9 cellular contexts compared by ENCODE assay signal in the genomic region with DNA sequence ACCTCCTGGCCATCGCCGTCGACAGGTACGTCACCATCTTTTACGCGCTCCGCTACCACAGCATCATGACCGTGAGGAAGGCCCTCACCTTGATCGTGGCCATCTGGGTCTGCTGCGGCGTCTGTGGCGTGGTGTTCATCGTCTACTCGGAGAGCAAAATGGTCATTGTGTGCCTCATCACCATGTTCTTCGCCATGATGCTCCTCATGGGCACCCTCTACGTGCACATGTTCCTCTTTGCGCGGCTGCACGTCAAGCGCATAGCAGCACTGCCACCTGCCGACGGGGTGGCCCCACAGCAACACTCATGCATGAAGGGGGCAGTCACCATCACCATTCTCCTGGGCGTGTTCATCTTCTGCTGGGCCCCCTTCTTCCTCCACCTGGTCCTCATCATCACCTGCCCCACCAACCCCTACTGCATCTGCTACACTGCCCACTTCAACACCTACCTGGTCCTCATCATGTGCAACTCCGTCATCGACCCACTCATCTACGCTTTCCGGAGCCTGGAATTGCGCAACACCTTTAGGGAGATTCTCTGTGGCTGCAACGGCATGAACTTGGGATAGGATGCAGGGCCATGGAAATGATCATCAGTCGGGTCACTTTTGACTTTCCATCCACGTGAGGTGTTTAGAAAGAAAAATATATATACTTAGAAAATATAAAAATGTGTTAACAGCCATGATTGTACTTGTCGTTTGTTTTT. TPM values are rescaled to one million over a fixed set of nuclear protein-coding genes. Genes with fewer than 3 reads are reported as not detected.
DNase-seq lines count a peak whose midpoint lies in the region; ATAC-seq and TF ChIP-seq lines count a peak whose summit lies in the region.
"Had no signal": no experiment of that assay in that cellular context is flagged by ENCODE, and none has a peak within 500 bp of the region (broad histone marks: within the 10 kb centered on the region; RNA-seq: fewer than 3 reads in every experiment).

No MANE protein-coding gene starts in this region.

- H3K27ac ChIP-seq in SK-N-SH (ENCODE audit: low read depth in 2 of 2, low read length in 1 of 2) (no peak overlapping the region), SU-DHL-6 (ENCODE audit: low read depth, low read length) (no peak overlapping the region)
- H3K27ac ChIP-seq: parathyroid adenoma had no signal

- H3K9me3 ChIP-seq in SK-N-SH (no peaks in the 10 kb centered on the region), SU-DHL-6 (ENCODE audit: insufficient read depth, low read length) (no peaks in the 10 kb centered on the region)

- H3F3A ChIP-seq in SK-N-SH (replicated peaks; ENCODE audit: insufficient read depth) (no peaks in the 10 kb centered on the region), SU-DHL-6 (ENCODE audit: insufficient read depth) (no peaks in the 10 kb centered on the region)

- H3K4me1 ChIP-seq in SK-N-SH (ENCODE audit: control insufficient read depth in 1 of 2, insufficient read depth in 2 of 2, low read depth in 1 of 2, low read length in 1 of 2) = no peaks in the 10 kb centered on the region; a peak in 1 of 4 replicates
- H3K4me1 ChIP-seq: parathyroid adenoma had no signal

- TF ChIP-seq EP300 in SK-N-SH (IDR thresholded peaks at IDR 0.05; ENCODE audit: borderline replicate concordance in 1 of 2, low read depth in 1 of 2, low read length in 1 of 2) = no peak

- H3K4me2 ChIP-seq in SK-N-SH = no peak overlapping the region
- no peak overlapping the region for H3K4me2 ChIP-seq in SU-DHL-6 (ENCODE audit: low read depth, low read length, poor library complexity, severe bottlenecking)

- no peaks in the 10 kb centered on the region for H4K20me1 ChIP-seq in SK-N-SH (ENCODE audit: insufficient read depth)
- no peaks in the 10 kb centered on the region for H4K20me1 ChIP-seq in SU-DHL-6 (ENCODE audit: low read depth, low read length)

- H3K9ac ChIP-seq in SK-N-SH (no peak overlapping the region), SU-DHL-6 (ENCODE audit: low read length) (no peak overlapping the region)
- H3K9ac ChIP-seq: parathyroid adenoma had no signal

- H3K36me3 ChIP-seq in SK-N-SH (replicated peaks in 1 of 2; ENCODE audit: control insufficient read depth in 1 of 2, insufficient read depth in 2 of 2, low read length in 1 of 2) (no peaks in the 10 kb centered on the region), SU-DHL-6 (ENCODE audit: low read length) (no peaks in the 10 kb centered on the region)

- ATAC-seq in SK-N-SH treated with all-trans-retinoic acid at 6 μM for 48 hours (no peak), HG02885 (IDR thresholded peaks at IDR 0.05; ENCODE audit: poor library complexity, unreplicated experiment) (peak; percentile 75), HG02588 (IDR thresholded peaks at IDR 0.05; ENCODE audit: unreplicated experiment) (no peak)

- peak; percentile 57 for TF ChIP-seq RAD21 in SK-N-SH (IDR thresholded peaks at IDR 0.05; ENCODE audit: low read length)

- H3K79me2 ChIP-seq in SK-N-SH (ENCODE audit: insufficient read depth) (no peaks in the 10 kb centered on the region), SU-DHL-6 (ENCODE audit: insufficient read depth, low read length) (no peaks in the 10 kb centered on the region)
- H3K79me2 ChIP-seq: parathyroid adenoma had no signal

- TF ChIP-seq CTCF in SK-N-SH (IDR thresholded peaks at IDR 0.05) (peak; percentile 19; the same call in 1 of the 2 replicates), SU-DHL-6 (IDR thresholded peaks at IDR 0.05; ENCODE audit: insufficient read depth, low read length, poor library complexity, severe bottlenecking) (peak; percentile 86)

- DNase-seq in SK-N-SH = peak; percentile 31
- DNase-seq in islet precursor cell = peak; percentile 78
- DNase-seq in superior temporal gyrus (ENCODE audit: extremely low spot score) = no peak
- no peak for DNase-seq in activated CD4-positive, CD25-positive, alpha-beta regulatory T cell (lab: John Stamatoyannopoulos, UW)

- H3K9me2 ChIP-seq in SK-N-SH (no peaks in the 10 kb centered on the region), SU-DHL-6 (replicated peaks; ENCODE audit: insufficient read depth, low read length) (no peaks in the 10 kb centered on the region)

- H3K27me3 ChIP-seq in SK-N-SH (ENCODE audit: insufficient read depth) (no peaks in the 10 kb centered on the region), SU-DHL-6 (ENCODE audit: low read length) (no peaks in the 10 kb centered on the region)

- H2AFZ ChIP-seq in SK-N-SH (ENCODE audit: low read depth) = no peak overlapping the region
- H2AFZ ChIP-seq in SU-DHL-6 (ENCODE audit: low read depth, low read length, severe bottlenecking) = no peak overlapping the region
- H2AFZ ChIP-seq: parathyroid adenoma had no signal

- H3K4me3 ChIP-seq in SK-N-SH (ENCODE audit: low read depth in 2 of 2, low read length in 1 of 2) = no peak overlapping the region
- H3K4me3 ChIP-seq in SU-DHL-6 (ENCODE audit: insufficient read depth, low read length, poor library complexity, severe bottlenecking) = no peak overlapping the region

- CTCF ChIA-PET in SK-N-SH (lab: Yijun Ruan, JAX) = interaction anchor here (1.0 to 2.8 kb wide), 6 partner anchors 9 to 1566 kb away, joined by 3 to 36 read pairs (median 4); no protein-coding TSS in a partner anchor

- WGBS in SK-N-SH (ENCODE audit: low lambda C conversion rate) = 65% methylated on average over 32 of the region's 32 CpGs

- POLR2A ChIA-PET in SK-N-SH (lab: Yijun Ruan, JAX) = no interaction called here

TF ChIP-seq in SK-N-SH, 30 proteins besides CTCF, POLR2A, EP300 and RAD21:
- TF ChIP-seq, protein P1, sequence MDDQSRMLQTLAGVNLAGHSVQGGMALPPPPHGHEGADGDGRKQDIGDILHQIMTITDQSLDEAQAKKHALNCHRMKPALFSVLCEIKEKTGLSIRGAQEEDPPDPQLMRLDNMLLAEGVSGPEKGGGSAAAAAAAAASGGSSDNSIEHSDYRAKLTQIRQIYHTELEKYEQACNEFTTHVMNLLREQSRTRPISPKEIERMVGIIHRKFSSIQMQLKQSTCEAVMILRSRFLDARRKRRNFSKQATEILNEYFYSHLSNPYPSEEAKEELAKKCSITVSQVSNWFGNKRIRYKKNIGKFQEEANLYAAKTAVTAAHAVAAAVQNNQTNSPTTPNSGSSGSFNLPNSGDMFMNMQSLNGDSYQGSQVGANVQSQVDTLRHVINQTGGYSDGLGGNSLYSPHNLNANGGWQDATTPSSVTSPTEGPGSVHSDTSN (IDR thresholded peaks at IDR 0.05) = no peak
- peak; percentile 13; the same call in 1 of the 2 replicates for TF ChIP-seq SMC3 (IDR thresholded peaks at IDR 0.05; ENCODE audit: low read depth, low read length)
TF ChIP-seq in SK-N-SH: peak in this region for 1.

TF ChIP-seq in SK-N-SH treated with all-trans-retinoic acid at 6 μM for 48 hours, 23 proteins besides CTCF, POLR2A, EP300 and RAD21:
- TF ChIP-seq BACH2 (CRISPR knock-in tag; IDR thresholded peaks at IDR 0.05; ENCODE audit: borderline replicate concordance) (no peak), TCF4 (CRISPR knock-in tag; IDR thresholded peaks at IDR 0.05; ENCODE audit: borderline replicate concordance) (no peak), GLIS3 (CRISPR knock-in tag; IDR thresholded peaks at IDR 0.05) (no peak), SNAI2 (CRISPR knock-in tag; IDR thresholded peaks at IDR 0.05) (no peak), ZNF8 (CRISPR knock-in tag; IDR thresholded peaks at IDR 0.05) (no peak), ZFP3 (CRISPR knock-in tag; IDR thresholded peaks at IDR 0.05) (no peak), ARNTL (CRISPR knock-in tag; IDR thresholded peaks at IDR 0.05; ENCODE audit: borderline replicate concordance, low read depth) (no peak), TOX (CRISPR knock-in tag; IDR thresholded peaks at IDR 0.05; ENCODE audit: borderline replicate concordance) (no peak), ESRRG (CRISPR knock-in tag; IDR thresholded peaks at IDR 0.05) (no peak), ZC3H10 (CRISPR knock-in tag; IDR thresholded peaks at IDR 0.05) (no peak), ZFP30 (CRISPR knock-in tag; IDR thresholded peaks at IDR 0.05) (no peak), CSDC2 (CRISPR knock-in tag; IDR thresholded peaks at IDR 0.05) (no peak), OSR1 (CRISPR knock-in tag; IDR thresholded peaks at IDR 0.05) (no peak)
- TF ChIP-seq, protein P2, sequence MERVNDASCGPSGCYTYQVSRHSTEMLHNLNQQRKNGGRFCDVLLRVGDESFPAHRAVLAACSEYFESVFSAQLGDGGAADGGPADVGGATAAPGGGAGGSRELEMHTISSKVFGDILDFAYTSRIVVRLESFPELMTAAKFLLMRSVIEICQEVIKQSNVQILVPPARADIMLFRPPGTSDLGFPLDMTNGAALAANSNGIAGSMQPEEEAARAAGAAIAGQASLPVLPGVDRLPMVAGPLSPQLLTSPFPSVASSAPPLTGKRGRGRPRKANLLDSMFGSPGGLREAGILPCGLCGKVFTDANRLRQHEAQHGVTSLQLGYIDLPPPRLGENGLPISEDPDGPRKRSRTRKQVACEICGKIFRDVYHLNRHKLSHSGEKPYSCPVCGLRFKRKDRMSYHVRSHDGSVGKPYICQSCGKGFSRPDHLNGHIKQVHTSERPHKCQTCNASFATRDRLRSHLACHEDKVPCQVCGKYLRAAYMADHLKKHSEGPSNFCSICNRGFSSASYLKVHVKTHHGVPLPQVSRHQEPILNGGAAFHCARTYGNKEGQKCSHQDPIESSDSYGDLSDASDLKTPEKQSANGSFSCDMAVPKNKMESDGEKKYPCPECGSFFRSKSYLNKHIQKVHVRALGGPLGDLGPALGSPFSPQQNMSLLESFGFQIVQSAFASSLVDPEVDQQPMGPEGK (CRISPR knock-in tag; IDR thresholded peaks at IDR 0.05; ENCODE audit: borderline replicate concordance) = no peak

RNA-seq across cellular contexts. Expression of a gene that starts 0.9 kb away (rescaled TPM):
- not detected in 2 replicates for polyA plus RNA-seq in SK-N-SH (2012; rRNA removed)
- polyA plus RNA-seq in SK-N-SH (2012; cell fraction: cytosol; rRNA removed) = not detected in 2 replicates
- polyA plus RNA-seq in SK-N-SH (2012; cell fraction: nucleus; rRNA removed) = not detected in 2 replicates

Comparison
In these comparisons a context has a peak if more than half of its experiments do, and no peak if none do; other contexts are left out.
1. DNase-seq: peak in SK-N-SH (single experiment) and islet precursor cell (single experiment); none in superior temporal gyrus (single experiment) and activated CD4-positive, CD25-positive, alpha-beta regulatory T cell (0 of 4).